7 cellular contexts compared by ENCODE assay signal in genomic region chr9:128863647-128864046, GRCh38. TPM values are rescaled to one million over a fixed set of nuclear protein-coding genes. Genes with fewer than 3 reads are reported as not detected.
A peak's percentile ranks its signal among the peaks of the same experiment; 100 is the strongest.
DNase-seq lines count a peak whose midpoint lies in the region; ATAC-seq and TF ChIP-seq lines count a peak whose summit lies in the region.

No MANE protein-coding gene starts in this region.

- TF ChIP-seq CTCF in GM12801 (IDR thresholded peaks at IDR 0.05; ENCODE audit: extremely low read depth, insufficient read length): peak; percentile 37

- DNase-seq in HK-2 (ENCODE audit: unreplicated experiment) (peak; percentile 84), SK-N-DZ (ENCODE audit: low spot score) (peak; percentile 74), activated gamma-delta T cell treated with Interleukin-2 at 50 U/mL for 16 hours (peak; percentile 90), Right ventricle myocardium superior (peak; percentile 88), renal cortical epithelial cell (ENCODE audit: low read depth) (peak; percentile 36)

- intact Hi-C loops in Right ventricle myocardium superior (cut with DNase I): loop anchor here (2.0 kb wide), 1 partner anchor 65 kb away; no protein-coding TSS in a partner anchor

- ATAC-seq in Right ventricle myocardium superior (ENCODE audit: poor library complexity) (peak; percentile 91), GM19324 (IDR thresholded peaks at IDR 0.05; ENCODE audit: low FRiP score, unreplicated experiment) (no peak)

RNA-seq across cellular contexts. Expression of gene KYAT1, which starts 18.1 kb away (rescaled TPM):
- 45.3 and 47.4 TPM in 2 replicates for polyA plus RNA-seq in SK-N-DZ (2014; cell fraction: cytosol; rRNA removed)
- 103 and 114 TPM in 2 replicates for polyA plus RNA-seq in SK-N-DZ (2014; cell fraction: nucleus; rRNA removed)
- total RNA-seq in Right ventricle myocardium superior (12.6 TPM), renal cortical epithelial cell (9.9 and 10.5 TPM in 2 replicates)

RNA-seq across cellular contexts. Expression of gene LRRC8A, which starts 18.3 kb away (rescaled TPM):
- polyA plus RNA-seq in SK-N-DZ (2014; cell fraction: cytosol; rRNA removed): 35.5 and 44.0 TPM in 2 replicates
- 21.8 and 23.4 TPM in 2 replicates for polyA plus RNA-seq in SK-N-DZ (2014; cell fraction: nucleus; rRNA removed)
- total RNA-seq in Right ventricle myocardium superior (20.2 TPM), renal cortical epithelial cell (44.4 and 47.4 TPM in 2 replicates)

RNA-seq across cellular contexts. Expression of gene SPOUT1, which starts 34.1 kb away (rescaled TPM):
- polyA plus RNA-seq in SK-N-DZ (2014; cell fraction: cytosol; rRNA removed): 36.7 and 46.0 TPM in 2 replicates
- polyA plus RNA-seq in SK-N-DZ (2014; cell fraction: nucleus; rRNA removed): 105 and 116 TPM in 2 replicates
- total RNA-seq in Right ventricle myocardium superior (15.8 TPM), renal cortical epithelial cell (12.0 and 18.2 TPM in 2 replicates)

RNA-seq across cellular contexts. Expression of gene ENDOG, which starts 45.3 kb away (rescaled TPM):
- polyA plus RNA-seq in SK-N-DZ (2014; cell fraction: cytosol; rRNA removed): 120 and 124 TPM in 2 replicates
- polyA plus RNA-seq in SK-N-DZ (2014; cell fraction: nucleus; rRNA removed): 84.7 and 94.8 TPM in 2 replicates
- total RNA-seq in Right ventricle myocardium superior: 89.0 TPM
- total RNA-seq in renal cortical epithelial cell: 31.3 and 33.9 TPM in 2 replicates

RNA-seq across cellular contexts. Expression of gene PHYHD1, which starts 57.1 kb away (rescaled TPM):
- 57.6 and 72.8 TPM in 2 replicates for polyA plus RNA-seq in SK-N-DZ (2014; cell fraction: cytosol; rRNA removed)
- polyA plus RNA-seq in SK-N-DZ (2014; cell fraction: nucleus; rRNA removed): 69.4 and 85.5 TPM in 2 replicates
- total RNA-seq in Right ventricle myocardium superior: 28.7 TPM
- total RNA-seq in renal cortical epithelial cell: 38.4 and 71.2 TPM in 2 replicates

Comparison
In these comparisons a context has a peak if more than half of its experiments do, and no peak if none do; other contexts are left out.
1. DNase-seq: peak in every context shown above with its lines; median percentile 90 in activated gamma-delta T cell treated with Interleukin-2 at 50 U/mL for 16 hours; 88 in Right ventricle myocardium superior; 84 in HK-2; 74 in SK-N-DZ; 36 in renal cortical epithelial cell.